In the genomic region with DNA sequence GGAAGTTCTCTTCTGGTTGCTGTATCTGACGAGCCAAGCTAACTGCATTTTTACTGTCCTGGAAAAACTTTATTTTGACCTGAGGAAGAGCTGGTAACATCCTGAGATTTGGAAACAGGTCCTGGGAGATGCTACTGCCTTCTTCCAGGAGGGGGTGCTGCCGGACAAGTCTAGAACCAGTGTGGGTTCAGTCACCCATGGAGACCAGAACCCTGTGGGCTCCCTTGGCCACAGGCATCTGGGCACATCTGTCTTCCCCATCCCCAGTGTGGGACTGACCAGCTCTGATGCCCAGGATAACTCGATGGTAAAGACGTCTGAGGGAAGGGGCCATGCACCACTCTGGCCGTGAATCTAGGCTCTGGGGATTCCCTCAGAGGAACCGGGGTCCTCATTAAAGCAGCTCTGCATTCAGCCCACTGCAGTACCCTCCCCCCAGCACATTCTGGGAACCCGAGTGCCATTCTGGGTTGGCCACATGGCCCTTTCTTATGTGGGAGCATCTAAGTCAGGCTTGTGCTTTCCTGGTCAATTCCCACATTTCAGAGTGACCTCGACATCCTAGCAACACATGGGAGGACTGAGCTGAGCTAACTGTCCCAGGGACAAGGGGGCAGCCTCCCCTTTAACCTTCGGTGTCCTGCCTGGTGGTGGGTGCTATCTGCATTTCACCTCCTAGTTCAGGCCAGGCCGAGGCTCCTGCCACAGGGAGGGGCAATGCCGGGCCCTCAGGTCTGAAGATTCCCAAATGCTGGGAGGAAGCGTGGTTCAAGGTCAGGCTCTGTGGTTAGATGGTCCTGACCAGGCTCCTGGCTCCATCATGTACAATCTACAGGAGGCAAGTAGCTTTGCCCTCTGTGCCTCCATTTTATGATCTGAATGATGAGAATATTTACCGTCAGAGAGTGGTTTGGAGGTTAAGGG, we compare ENCODE assay signal across 8 cellular contexts. TPM values are rescaled to one million over a fixed set of nuclear protein-coding genes. Genes with fewer than 3 reads are reported as not detected.
DNase-seq lines count a peak whose midpoint lies in the region; ATAC-seq and TF ChIP-seq lines count a peak whose summit lies in the region.

No MANE protein-coding gene starts in this region.

- no peaks in the 10 kb centered on the region; the same call in 1 of the 2 replicates for H3K27me3 ChIP-seq in H7 (ENCODE audit: control insufficient read depth, insufficient read depth, low read length)
- no peaks in the 10 kb centered on the region for H3K27me3 ChIP-seq in heart right ventricle

- no peak overlapping the region for H3K4me3 Mint-ChIP-seq in progenitor cell of endocrine pancreas (ENCODE audit: low read depth)

- H3K36me3 ChIP-seq in H7 (replicated peaks; ENCODE audit: control insufficient read depth, insufficient read depth, low read length) (no peaks in the 10 kb centered on the region), heart right ventricle (peaks cover 0 to 13% (median 0%) of the 10 kb centered on the region in 9 donors)

- H3K4me3 ChIP-seq in H7 (ENCODE audit: insufficient read depth, low read depth, low read length) (no peak overlapping the region), heart right ventricle (no peak overlapping the region)

- H3K4me1 Mint-ChIP-seq in progenitor cell of endocrine pancreas (ENCODE audit: low read depth): peaks cover under 1% of the 10 kb centered on the region

- intact Hi-C loops in heart right ventricle (cut with DNase I): loop anchor here (2.0 to 10.0 kb wide), 18 partner anchors 44 to 392 kb away; a partner anchor contains a TSS

- WGBS in heart right ventricle, 2 donors: 42 to 52% methylated on average over 13 of the region's 13 CpGs

- H3K9me3 Mint-ChIP-seq in progenitor cell of endocrine pancreas (ENCODE audit: low read depth): no peaks in the 10 kb centered on the region

- H3K4me1 ChIP-seq in heart right ventricle: peaks cover 13 to 56% (median 31%) of the 10 kb centered on the region in 9 donors

- no peaks in the 10 kb centered on the region for H3K27me3 Mint-ChIP-seq in progenitor cell of endocrine pancreas

- no peak overlapping the region for H3K27ac Mint-ChIP-seq in progenitor cell of endocrine pancreas

- TF ChIP-seq CTCF in heart right ventricle (IDR thresholded peaks at IDR 0.05) (peak; percentile 57 to 86 (median 77)), progenitor cell of endocrine pancreas (IDR thresholded peaks at IDR 0.05; ENCODE audit: unreplicated experiment) (peak; percentile 54)

- peak overlapping the region; percentile 82 for H3K27ac ChIP-seq in angular gyrus (ENCODE audit: low read depth, low read length)
- H3K27ac ChIP-seq in heart right ventricle: peak overlapping the region; percentile 61 to 89 (median 81)

- H3K9me3 ChIP-seq in heart right ventricle: no peaks in the 10 kb centered on the region

- ATAC-seq in heart right ventricle (peak; percentile 41 to 82 (median 62)), GM19452 (IDR thresholded peaks at IDR 0.05; ENCODE audit: unreplicated experiment) (no peak), HG02938 (IDR thresholded peaks at IDR 0.05; ENCODE audit: unreplicated experiment) (no peak)

- no peaks in the 10 kb centered on the region for H3K36me3 Mint-ChIP-seq in progenitor cell of endocrine pancreas (ENCODE audit: insufficient read depth)

- DNase-seq in CD1c-positive myeloid dendritic cell (ENCODE audit: extremely low spot score) (peak; percentile 76), H7 (peak; percentile 91), RPMI7951 (ENCODE audit: low read depth) (peak; percentile 76), heart right ventricle (peak; percentile 66 to 77), progenitor cell of endocrine pancreas (ENCODE audit: low spot score, unreplicated experiment) (no peak)

RNA-seq across cellular contexts. Expression of a gene that starts 6.4 kb away (rescaled TPM):
- 8.5 and 9.0 TPM in 2 replicates for total RNA-seq in H7 (2014; rRNA removed; shearing (Covaris generic))
- total RNA-seq in RPMI7951 (2014; rRNA removed; shearing (Covaris generic)): 6.4 and 7.5 TPM in 2 replicates
- total RNA-seq in heart right ventricle: 1 to 10 TPM; 2.8 to 5.6 (median 4.3) TPM
- 1 to 10 TPM; 2.6 to 3.7 TPM for polyA plus RNA-seq in heart right ventricle
- total RNA-seq in progenitor cell of endocrine pancreas: 2.5 and 2.6 TPM in 2 replicates

RNA-seq across cellular contexts. Expression of a gene that starts 6.5 kb away (rescaled TPM):
- total RNA-seq in H7 (2014; rRNA removed; shearing (Covaris generic)): 7.0 and 12.3 TPM in 2 replicates
- 13.6 and 14.8 TPM in 2 replicates for total RNA-seq in RPMI7951 (2014; rRNA removed; shearing (Covaris generic))
- total RNA-seq in heart right ventricle (10 to 100 TPM in 1 of 10 donors, 1 to 10 TPM in 9; 3.6 to 12.7 (median 8.4) TPM), progenitor cell of endocrine pancreas (25.1 and 26.1 TPM in 2 replicates)
- 10 to 100 TPM; 24.5 to 30.9 TPM for polyA plus RNA-seq in heart right ventricle

RNA-seq across cellular contexts. Expression of a gene that starts 12.2 kb away (rescaled TPM):
- 5.5 and 6.8 TPM in 2 replicates for total RNA-seq in H7 (2014; rRNA removed; shearing (Covaris generic))
- 1.6 and 1.9 TPM in 2 replicates for total RNA-seq in RPMI7951 (2014; rRNA removed; shearing (Covaris generic))
- total RNA-seq in heart right ventricle (1 to 10 TPM; 1.7 to 5.9 (median 2.2) TPM), progenitor cell of endocrine pancreas (5.6 and 6.4 TPM in 2 replicates)
- polyA plus RNA-seq in heart right ventricle: 1 to 10 TPM; 2.7 to 5.8 TPM

RNA-seq across cellular contexts. Expression of a gene that starts 12.9 kb away (rescaled TPM):
- total RNA-seq in H7 (2014; rRNA removed; shearing (Covaris generic)): 44.9 and 52.2 TPM in 2 replicates
- 42.8 and 47.2 TPM in 2 replicates for total RNA-seq in RPMI7951 (2014; rRNA removed; shearing (Covaris generic))
- total RNA-seq in heart right ventricle (10 to 100 TPM in 1 of 10 donors, 1 to 10 TPM in 9; 6.9 to 11.3 (median 8.6) TPM), progenitor cell of endocrine pancreas (32.7 and 34.7 TPM in 2 replicates)
- 10 to 100 TPM in 1 of 2 donors, 1 to 10 TPM in 1; 7.7 to 15.0 TPM for polyA plus RNA-seq in heart right ventricle

RNA-seq across cellular contexts. Expression of a gene that starts 28.1 kb away (rescaled TPM):
- 3.6 and 6.4 TPM in 2 replicates for total RNA-seq in H7 (2014; rRNA removed; shearing (Covaris generic))
- 0.10 and 0.12 TPM in 2 replicates for total RNA-seq in RPMI7951 (2014; rRNA removed; shearing (Covaris generic))
- total RNA-seq in heart right ventricle (1 to 10 TPM in 3 of 10 donors, under 1 TPM in 6, not detected in 1; 0.27 to 2.7 (median 0.60) TPM), progenitor cell of endocrine pancreas (11.8 and 14.2 TPM in 2 replicates)
- polyA plus RNA-seq in heart right ventricle: 1 to 10 TPM in 1 of 2 donors, under 1 TPM in 1; 0.16 to 1.2 TPM

Comparison
In these comparisons a context has a peak if more than half of its experiments do, and no peak if none do; other contexts are left out.
1. ATAC-seq: peak in heart right ventricle (8 of 8); none in GM19452 (single experiment) and HG02938 (single experiment).